Comparison of ENCODE assay signal across 27 cellular contexts in genomic region chr12:91846466-91847055, GRCh38.
DNase-seq lines count a peak whose midpoint lies in the region; ATAC-seq, FAIRE-seq and TF ChIP-seq lines count a peak whose summit lies in the region.
"Had no signal": no experiment of that assay in that cellular context is flagged by ENCODE, and none has a peak within 500 bp of the region (broad histone marks: within the 10 kb centered on the region; RNA-seq: fewer than 3 reads in every experiment).

No MANE protein-coding gene starts in this region.

- POLR2A ChIA-PET in SK-N-SH (lab: Yijun Ruan, JAX) = no interaction called here
- POLR2A ChIA-PET in IMR-90 (lab: Charles Lee; ENCODE audit: unreplicated experiment) = no interaction called here
- POLR2A ChIA-PET in endothelial cell of umbilical vein (lab: Charles Lee) = interaction anchor here (0.6 to 1.0 kb wide), 2 partner anchors 224 to 299 kb away, joined by 3 to 5 read pairs; partner anchors contain the start of gene BTG1

- no peak overlapping the region for H3K14ac ChIP-seq in IMR-90 (replicated peaks; ENCODE audit: low read depth, low read length)

- H3K79me2 ChIP-seq in SK-N-SH (ENCODE audit: insufficient read depth) (no peaks in the 10 kb centered on the region), endothelial cell of umbilical vein (ENCODE audit: control insufficient read depth, insufficient read depth, low read length) (no peaks in the 10 kb centered on the region), smooth muscle cell (ENCODE audit: low read depth) (no peaks in the 10 kb centered on the region)

- no peaks in the 10 kb centered on the region for H3K9me2 ChIP-seq in SK-N-SH

- H2AFZ ChIP-seq in SK-N-SH (ENCODE audit: low read depth) (0 out of 2 replicates have a peak overlapping the region, but pooled peaks have one; percentile 18), IMR-90 (replicated peaks; ENCODE audit: low read length, poor library complexity) (no peak overlapping the region), endothelial cell of umbilical vein (ENCODE audit: low read depth, low read length) (no peak overlapping the region), smooth muscle cell (ENCODE audit: low read depth) (peak overlapping the region; percentile 23)

- dilution Hi-C loops in IMR-90 (cut with HindIII; ENCODE audit: low sequenced_read_pairs, unreplicated experiment) = no loop called here
- dilution Hi-C loops in endothelial cell of umbilical vein (cut with MboI; ENCODE audit: extremely low pct_ligation_motif_present, low sequenced_read_pairs) = no loop called here

- TF ChIP-seq POLR2A in IMR-90 (IDR thresholded peaks at IDR 0.05; ENCODE audit: low read depth, low read length) (no peak), endothelial cell of umbilical vein (IDR thresholded peaks at IDR 0.05; ENCODE audit: low read depth, low read length) (no peak)

- CTCF ChIA-PET in SK-N-SH (lab: Yijun Ruan, JAX) (interaction anchor here (1.3 to 1.6 kb wide), 2 partner anchors 20 to 34 kb away, joined by 4 read pairs; no protein-coding TSS in a partner anchor), IMR-90 (lab: Yijun Ruan, JAX) (interaction anchor here (0.5 to 1.1 kb wide), 3 partner anchors 35 to 210 kb away, joined by 3 to 4 read pairs (median 3); no protein-coding TSS in a partner anchor), endothelial cell of umbilical vein (lab: Charles Lee) (interaction anchor here (0.8 kb wide), 1 partner anchor 34 kb away, joined by 4 read pairs; no protein-coding TSS in a partner anchor)

- no peak for TF ChIP-seq EP300 in SK-N-SH (IDR thresholded peaks at IDR 0.05; ENCODE audit: borderline replicate concordance in 1 of 2, low read depth in 1 of 2, low read length in 1 of 2)

- H4K91ac ChIP-seq in IMR-90 (ENCODE audit: insufficient read depth, low read depth, low read length) = no peak overlapping the region

- H4K20me1 ChIP-seq in SK-N-SH (ENCODE audit: insufficient read depth) (no peaks in the 10 kb centered on the region), IMR-90 (ENCODE audit: insufficient read depth, low read length) (no peaks in the 10 kb centered on the region), endothelial cell of umbilical vein (replicated peaks; ENCODE audit: control insufficient read depth, extremely low read depth, insufficient read depth, low read length) (no peaks in the 10 kb centered on the region), smooth muscle cell (ENCODE audit: low read depth) (no peaks in the 10 kb centered on the region)

- H3K9me1 ChIP-seq in IMR-90 (ENCODE audit: insufficient read depth, low read length) (no peaks in the 10 kb centered on the region), endothelial cell of umbilical vein (replicated peaks; ENCODE audit: control insufficient read depth, extremely low read depth, insufficient read depth, low read length) (no peaks in the 10 kb centered on the region)

- in situ Hi-C loops in IMR-90 (cut with MboI; ENCODE audit: low sequenced_read_pairs) = no loop called here

- WGBS in SK-N-SH (ENCODE audit: low lambda C conversion rate) = 57% methylated on average over 1 of the region's 1 CpG
- no CpG with 5 or more reads among the region's 1 CpG for WGBS in IMR-90 (ENCODE audit: extremely low coverage in 2 of 2, insufficient read length in 1 of 2), 2 experiments
- 82% methylated on average over 1 of the region's 1 CpG for WGBS in smooth muscle cell (ENCODE audit: low lambda C conversion rate)

- no peak for FAIRE-seq in endothelial cell of umbilical vein (lab: Jason Lieb, UNC)
- FAIRE-seq: astrocyte, H1, small intestine had no signal

- H3K9me3 ChIP-seq in SK-N-SH (no peaks in the 10 kb centered on the region; the same call in 1 of the 2 replicates), IMR-90 (ENCODE audit: control insufficient read depth, insufficient read depth, low read length) (peaks cover 3% of the 10 kb centered on the region; the same call in 1 of the 2 replicates), endothelial cell of umbilical vein (replicated peaks; ENCODE audit: control insufficient read depth, insufficient read depth, low read length) (no peaks in the 10 kb centered on the region), smooth muscle cell (replicated peaks; ENCODE audit: low read depth) (no peaks in the 10 kb centered on the region)

- H2AK5ac ChIP-seq in IMR-90 (ENCODE audit: low read depth, low read length) = no peak overlapping the region

- BruUV-seq in IMR-90 (replicated peaks; lab: Mats Ljungman, UMichigan) (no TSS peak), endothelial cell of umbilical vein (replicated peaks; lab: Mats Ljungman, UMichigan) (no TSS peak)

- no peaks in the 10 kb centered on the region for H3K4me1 ChIP-seq in SK-N-SH (ENCODE audit: control insufficient read depth in 1 of 2, insufficient read depth in 2 of 2, low read depth in 1 of 2, low read length in 1 of 2)
- no peaks in the 10 kb centered on the region for H3K4me1 ChIP-seq in IMR-90 (ENCODE audit: control insufficient read depth, insufficient read depth, low read length)
- no peaks in the 10 kb centered on the region for H3K4me1 ChIP-seq in endothelial cell of umbilical vein (ENCODE audit: control insufficient read depth, extremely low read depth, insufficient read depth, low read length)
- no peaks in the 10 kb centered on the region for H3K4me1 ChIP-seq in smooth muscle cell (ENCODE audit: low read depth)
- H3K4me1 ChIP-seq: tibial artery had no signal

- TF ChIP-seq RAD21 in SK-N-SH (IDR thresholded peaks at IDR 0.05; ENCODE audit: low read length) = no peak
- no peak for TF ChIP-seq RAD21 in IMR-90 (IDR thresholded peaks at IDR 0.05; ENCODE audit: low read length)

- H4K5ac ChIP-seq in IMR-90 (ENCODE audit: low read depth, low read length) = no peak overlapping the region

- TF ChIP-seq CTCF in SK-N-SH (IDR thresholded peaks at IDR 0.05) (no peak), IMR-90 (conservative IDR thresholded peaks at IDR 0.05; ENCODE audit: low read depth, low read length) (no peak), endothelial cell of umbilical vein (IDR thresholded peaks at IDR 0.05; ENCODE audit: extremely low read depth in 1 of 2, insufficient read depth in 1 of 2, low read depth in 1 of 2, low read length in 2 of 2) (no peak), smooth muscle cell (IDR thresholded peaks at IDR 0.05; ENCODE audit: borderline replicate concordance, insufficient read depth, poor library complexity, severe bottlenecking) (no peak)

- no peaks in the 10 kb centered on the region for H3K36me3 ChIP-seq in SK-N-SH (replicated peaks in 1 of 2; ENCODE audit: control insufficient read depth in 1 of 2, insufficient read depth in 2 of 2, low read length in 1 of 2)
- no peaks in the 10 kb centered on the region for H3K36me3 ChIP-seq in IMR-90 (ENCODE audit: control insufficient read depth, insufficient read depth, low read length)
- no peaks in the 10 kb centered on the region for H3K36me3 ChIP-seq in endothelial cell of umbilical vein (ENCODE audit: control insufficient read depth in 2 of 2, extremely low read depth in 1 of 2, insufficient read depth in 2 of 2, low read length in 2 of 2)
- no peaks in the 10 kb centered on the region for H3K36me3 ChIP-seq in smooth muscle cell (ENCODE audit: low read depth)
- H3K36me3 ChIP-seq: tibial artery had no signal

- no peak overlapping the region for H3K56ac ChIP-seq in IMR-90 (ENCODE audit: extremely low read depth, insufficient read depth, low read length)

- no peak overlapping the region for H4K8ac ChIP-seq in IMR-90 (ENCODE audit: low read depth in 2 of 2, low read length in 2 of 2)

- H2BK20ac ChIP-seq in IMR-90 (ENCODE audit: low read depth, low read length) = no peak overlapping the region

- H3K27me3 ChIP-seq in SK-N-SH (ENCODE audit: insufficient read depth) = no peaks in the 10 kb centered on the region
- no peaks in the 10 kb centered on the region for H3K27me3 ChIP-seq in IMR-90 (ENCODE audit: control insufficient read depth, insufficient read depth, low read length)
- no peaks in the 10 kb centered on the region for H3K27me3 ChIP-seq in endothelial cell of umbilical vein (ENCODE audit: control insufficient read depth in 2 of 2, insufficient read depth in 2 of 2, low read length in 2 of 2)
- H3K27me3 ChIP-seq in smooth muscle cell (ENCODE audit: low read depth) = no peaks in the 10 kb centered on the region
- H3K27me3 ChIP-seq: tibial artery had no signal

- H2BK120ac ChIP-seq in IMR-90 (ENCODE audit: low read depth, low read length) = no peak overlapping the region

- H2BK15ac ChIP-seq in IMR-90 (ENCODE audit: low read depth, low read length) = no peak overlapping the region

- ATAC-seq in SK-N-SH treated with all-trans-retinoic acid at 6 μM for 48 hours = no peak
- ATAC-seq in IMR-90 (ENCODE audit: low read depth) = no peak
- ATAC-seq: natural killer cell had no signal

- H2BK5ac ChIP-seq in IMR-90 (ENCODE audit: low read depth, low read length, poor library complexity, severe bottlenecking) = no peak overlapping the region

- DNase-seq in SK-N-SH (no peak), IMR-90 (peak; percentile 3), endothelial cell of umbilical vein (ENCODE audit: low read depth, low spot score) (peak; percentile 54), smooth muscle cell (lab: John Stamatoyannopoulos, UW; ENCODE audit: unreplicated experiment) (no peak), HUDEP-2 (lab: John Stamatoyannopoulos, UW; ENCODE audit: unreplicated experiment in 76 of 76) (no peak)
- DNase-seq in activated T-cell treated with anti-CD3 and anti-CD28 coated beads, Interleukin-2, amount 50 U/mL, for 1 hour = no peak
- DNase-seq in activated CD4-positive, alpha-beta T cell treated with anti-CD3 and anti-CD28 coated beads for 4 hours = no peak
- DNase-seq: 8988T; activated effector memory CD4-positive, alpha-beta T cell treated with anti-CD3 and anti-CD28 coated beads, Interleukin-2, amount 50 U/mL, for 16 hours; activated naive CD8-positive, alpha-beta T cell treated with anti-CD3 and anti-CD28 coated beads, Interleukin-2, amount 10 ng/mL, durations not matched to agents 7 days and 5 days; activated T-cell treated with anti-CD3 and anti-CD28 coated beads for 4 hours; caudate nucleus; CD4-positive, alpha-beta T cell; islet precursor cell; natural killer cell; NCI-H2029; NCI-H2227 treated with DMSO at 0.1 percent for 48 hours; NCI-H526 treated with DMSO at 0.1 percent for 48 hours; small intestine; stimulated activated CD4-positive, alpha-beta T cell treated with anti-CD3 and anti-CD28 coated beads, Interleukin-1b, Interleukin-23, amount 100 ng/mL, for 48 hours; T-helper 2 cell; tibial artery had no signal

- no peaks in the 10 kb centered on the region for H3K79me1 ChIP-seq in IMR-90 (ENCODE audit: low read depth in 1 of 2, low read length in 2 of 2)

- H3K9ac ChIP-seq in SK-N-SH (no peak overlapping the region), IMR-90 (ENCODE audit: low read depth, low read length) (no peak overlapping the region), endothelial cell of umbilical vein (replicated peaks; ENCODE audit: extremely low read depth, insufficient read depth, low read length) (no peak overlapping the region), smooth muscle cell (ENCODE audit: low read depth) (no peak overlapping the region)

- H3K18ac ChIP-seq in IMR-90 (ENCODE audit: low read depth, low read length) = no peak overlapping the region

- no peak overlapping the region for H3K4me2 ChIP-seq in SK-N-SH
- H3K4me2 ChIP-seq in IMR-90 (ENCODE audit: low read depth, low read length) = no peak overlapping the region
- H3K4me2 ChIP-seq in endothelial cell of umbilical vein (ENCODE audit: insufficient read depth, low read length) = no peak overlapping the region
- no peak overlapping the region for H3K4me2 ChIP-seq in smooth muscle cell

- H2AK9ac ChIP-seq in IMR-90 (replicated peaks; ENCODE audit: low read depth, low read length, poor library complexity) = no peak overlapping the region

- H3K4me3 ChIP-seq in SK-N-SH (ENCODE audit: low read depth in 2 of 2, low read length in 1 of 2) (no peak overlapping the region), IMR-90 (ENCODE audit: insufficient read depth, low read depth, low read length) (no peak overlapping the region), endothelial cell of umbilical vein (replicated peaks in 1 of 3; ENCODE audit: insufficient read depth in 1 of 3, low read depth in 1 of 3, low read length in 3 of 3) (no peak overlapping the region), smooth muscle cell (no peak overlapping the region)
- H3K4me3 ChIP-seq: SK-N-MC, tibial artery had no signal

- H3K4ac ChIP-seq in IMR-90 (ENCODE audit: low read depth, low read length) = no peak overlapping the region

- no peaks in the 10 kb centered on the region for H3F3A ChIP-seq in SK-N-SH (replicated peaks; ENCODE audit: insufficient read depth)
- H3F3A ChIP-seq in smooth muscle cell (ENCODE audit: low read depth) = no peaks in the 10 kb centered on the region

- intact Hi-C loops in IMR-90 (cut with micrococcal nuclease) = no loop called here
- intact Hi-C loops in endothelial cell of umbilical vein (cut with micrococcal nuclease) = no loop called here

- H3K23ac ChIP-seq in IMR-90 (ENCODE audit: low read depth, low read length) = no peak overlapping the region

- H3K27ac ChIP-seq in SK-N-SH (ENCODE audit: low read depth in 2 of 2, low read length in 1 of 2) (no peak overlapping the region), IMR-90 (ENCODE audit: insufficient read depth, low read length) (no peak overlapping the region), endothelial cell of umbilical vein (ENCODE audit: insufficient read depth, low read depth, low read length) (no peak overlapping the region), smooth muscle cell (ENCODE audit: low read depth) (no peak overlapping the region)
- H3K27ac ChIP-seq: RWPE1, SK-N-MC, tibial artery had no signal

Comparison
In these comparisons a context has a peak if more than half of its experiments do, and no peak if none do; other contexts are left out.
1. DNase-seq: peak in IMR-90 (single experiment) and endothelial cell of umbilical vein (single experiment); none in SK-N-SH (single experiment), smooth muscle cell (single experiment), activated T-cell treated with anti-CD3 and anti-CD28 coated beads, Interleukin-2, amount 50 U/mL, for 1 hour (single experiment), HUDEP-2 (0 of 76) and activated CD4-positive, alpha-beta T cell treated with anti-CD3 and anti-CD28 coated beads for 4 hours (0 of 2).
2. H2AFZ ChIP-seq: peak in SK-N-SH (single experiment) and smooth muscle cell (single experiment); none in IMR-90 (single experiment) and endothelial cell of umbilical vein (single experiment).